In the genomic region with DNA sequence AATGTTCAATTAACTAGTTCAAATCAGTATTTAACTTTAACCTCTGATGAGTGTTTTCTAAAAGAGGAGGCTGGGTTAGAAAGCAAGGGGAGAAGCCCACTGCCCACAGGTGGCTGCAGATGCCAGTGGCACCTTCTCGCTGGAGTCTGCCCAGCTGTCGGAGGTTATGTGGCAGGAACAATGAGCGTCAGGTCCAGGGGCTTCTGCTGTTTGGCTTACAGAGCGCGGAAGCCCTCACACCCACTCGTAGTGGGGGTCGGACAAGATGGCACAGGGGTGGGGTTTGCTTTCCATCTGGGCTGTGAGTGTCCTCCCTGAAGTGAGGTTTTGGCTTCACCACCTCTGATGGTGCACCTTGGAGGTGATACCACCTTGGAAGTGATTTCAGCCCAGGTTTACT, we compare ENCODE assay signal across 9 cellular contexts. TPM values are rescaled to one million over a fixed set of nuclear protein-coding genes. Genes with fewer than 3 reads are reported as not detected.
DNase-seq lines count a peak whose midpoint lies in the region; ATAC-seq and TF ChIP-seq lines count a peak whose summit lies in the region.
"Had no signal": no experiment of that assay in that cellular context is flagged by ENCODE, and none has a peak within 500 bp of the region (broad histone marks: within the 10 kb centered on the region; RNA-seq: fewer than 3 reads in every experiment).

No MANE protein-coding gene starts in this region.

- H3K27me3 Mint-ChIP-seq in activated CD8-positive, alpha-beta T cell treated with anti-CD3 and anti-CD28 coated beads, Interleukin-2, amount 10 ng/mL, durations not matched to agents 7 days and 5 days (ENCODE audit: low read depth): no peaks in the 10 kb centered on the region

- no peaks in the 10 kb centered on the region for H3K9me3 Mint-ChIP-seq in activated CD8-positive, alpha-beta T cell treated with anti-CD3 and anti-CD28 coated beads, Interleukin-2, amount 10 ng/mL, durations not matched to agents 7 days and 5 days (ENCODE audit: insufficient read depth)

- POLR2A ChIA-PET in HEK293 (lab: Yijun Ruan, JAX): interaction anchor here (0.6 to 1.6 kb wide), 2 partner anchors 160 to 191 kb away, joined by 3 to 8 read pairs; partner anchors contain the start of gene NCAPG2
- POLR2A ChIA-PET in activated CD8-positive, alpha-beta T cell treated with anti-CD3 and anti-CD28 coated beads, Interleukin-2, amount 10 ng/mL, durations not matched to agents 7 days and 5 days (lab: Charles Lee): interaction anchor here (1.1 to 2.1 kb wide), 3 partner anchors 28 to 46 kb away, joined by 4 to 15 read pairs (median 4); no protein-coding TSS in a partner anchor

- intact Hi-C loops in right cardiac atrium (cut with DNase I): no loop called here
- intact Hi-C loops in spleen (cut with DNase I; ENCODE audit: low total_unique reads): no loop called here

- peak overlapping the region; percentile 91 for H3K27ac Mint-ChIP-seq in activated CD8-positive, alpha-beta T cell treated with anti-CD3 and anti-CD28 coated beads, Interleukin-2, amount 10 ng/mL, durations not matched to agents 7 days and 5 days

- CTCF ChIA-PET in HEK293 (lab: Yijun Ruan, JAX): no interaction called here
- CTCF ChIA-PET in activated CD8-positive, alpha-beta T cell treated with anti-CD3 and anti-CD28 coated beads, Interleukin-2, amount 10 ng/mL, durations not matched to agents 7 days and 5 days (lab: Charles Lee): interaction anchor here (1.2 to 1.8 kb wide), 3 partner anchors 12 to 112 kb away, joined by 3 to 13 read pairs (median 5); no protein-coding TSS in a partner anchor

- H3K27ac ChIP-seq in HEK293 (ENCODE audit: extremely low read depth, low read depth, low read length) (no peak overlapping the region), right cardiac atrium (ENCODE audit: low read length) (peak overlapping the region; percentile 98), spleen (peak overlapping the region; percentile 21 to 87 (median 80))

- H3K4me1 ChIP-seq in HEK293 (ENCODE audit: control insufficient read depth, insufficient read depth, low read length) (no peaks in the 10 kb centered on the region), right cardiac atrium (ENCODE audit: control insufficient read depth, insufficient read depth, low read length) (peaks cover 8% of the 10 kb centered on the region), spleen (peaks cover 7 to 39% (median 12%) of the 10 kb centered on the region in 6 donors)

- 94% methylated on average over 7 of the region's 7 CpGs for WGBS in right cardiac atrium
- 78 to 95% (median 92%) methylated on average over 7 of the region's 7 CpGs for WGBS in spleen, 5 donors

- ATAC-seq in activated CD8-positive, alpha-beta T cell treated with anti-CD3 and anti-CD28 coated beads, Interleukin-2, amount 10 ng/mL, durations not matched to agents 7 days and 5 days: no peak
- no peak for ATAC-seq in right cardiac atrium

- no peak overlapping the region for H3K4me3 ChIP-seq in HEK293 (ENCODE audit: low read depth, low read length)
- H3K4me3 ChIP-seq in right cardiac atrium (ENCODE audit: low read length): no peak overlapping the region
- no peak overlapping the region for H3K4me3 ChIP-seq in spleen

- H3K36me3 Mint-ChIP-seq in activated CD8-positive, alpha-beta T cell treated with anti-CD3 and anti-CD28 coated beads, Interleukin-2, amount 10 ng/mL, durations not matched to agents 7 days and 5 days (ENCODE audit: low read depth): peaks cover 14% of the 10 kb centered on the region

- H3K4me3 Mint-ChIP-seq in activated CD8-positive, alpha-beta T cell treated with anti-CD3 and anti-CD28 coated beads, Interleukin-2, amount 10 ng/mL, durations not matched to agents 7 days and 5 days: peak overlapping the region; percentile 78

- H3K27me3 ChIP-seq in right cardiac atrium (ENCODE audit: control insufficient read depth, insufficient read depth): no peaks in the 10 kb centered on the region
- no peaks in the 10 kb centered on the region for H3K27me3 ChIP-seq in spleen (replicated peaks in 1 of 7)

- no peak for DNase-seq in activated CD8-positive, alpha-beta T cell treated with anti-CD3 and anti-CD28 coated beads, Interleukin-2, amount 10 ng/mL, durations not matched to agents 7 days and 5 days
- DNase-seq in right cardiac atrium: no peak
- DNase-seq in spleen: no peak
- no peak for DNase-seq in stimulated activated naive CD4-positive, alpha-beta T cell treated with Interleukin-2 at 50 U/mL for 16 hours (lab: John Stamatoyannopoulos, UW)
- no peak for DNase-seq in GF-D8 (lab: John Stamatoyannopoulos, UW)
- no peak for DNase-seq in GM19240 (ENCODE audit: insufficient read length, low spot score)
- no peak for DNase-seq in DMS 273 (lab: John Stamatoyannopoulos, UW; ENCODE audit: unreplicated experiment)
- DNase-seq: NCI-H774 had no signal

- H3K4me1 Mint-ChIP-seq in activated CD8-positive, alpha-beta T cell treated with anti-CD3 and anti-CD28 coated beads, Interleukin-2, amount 10 ng/mL, durations not matched to agents 7 days and 5 days (ENCODE audit: low read depth): peaks cover 59% of the 10 kb centered on the region

- no peak for TF ChIP-seq CTCF in HEK293 (tag by site-specific recombination; IDR thresholded peaks at IDR 0.05)
- TF ChIP-seq CTCF in spleen (IDR thresholded peaks at IDR 0.05 in 8 of 11, conservative IDR thresholded peaks at IDR 0.05 in 3 of 11): no peak

- H3K9me3 ChIP-seq in HEK293 (ENCODE audit: control insufficient read depth, insufficient read depth, low read depth, low read length) (no peaks in the 10 kb centered on the region), right cardiac atrium (ENCODE audit: control insufficient read depth, low read length) (no peaks in the 10 kb centered on the region), spleen (no peaks in the 10 kb centered on the region)

- no peak for TF ChIP-seq POLR2A in spleen (IDR thresholded peaks at IDR 0.05)

- H3K36me3 ChIP-seq in HEK293 (ENCODE audit: control insufficient read depth in 2 of 2, insufficient read depth in 1 of 2, low read length in 2 of 2) (peaks cover 0 to 2% of the 10 kb centered on the region in 2 experiments; a peak in 1 of 3 replicates), spleen (peaks cover 0 to 1% (median 0%) of the 10 kb centered on the region in 6 donors)

TF ChIP-seq in HEK293, 187 proteins besides CTCF, POLR2A, EP300 and RAD21:
- no peak for TF ChIP-seq KLF7 (tag by site-specific recombination; IDR thresholded peaks at IDR 0.05; ENCODE audit: borderline replicate concordance)
- no peak for TF ChIP-seq ZNF629 (tag by site-specific recombination; IDR thresholded peaks at IDR 0.05)
- TF ChIP-seq ZNF747 (tag by site-specific recombination; IDR thresholded peaks at IDR 0.05): no peak
- TF ChIP-seq, protein P1, sequence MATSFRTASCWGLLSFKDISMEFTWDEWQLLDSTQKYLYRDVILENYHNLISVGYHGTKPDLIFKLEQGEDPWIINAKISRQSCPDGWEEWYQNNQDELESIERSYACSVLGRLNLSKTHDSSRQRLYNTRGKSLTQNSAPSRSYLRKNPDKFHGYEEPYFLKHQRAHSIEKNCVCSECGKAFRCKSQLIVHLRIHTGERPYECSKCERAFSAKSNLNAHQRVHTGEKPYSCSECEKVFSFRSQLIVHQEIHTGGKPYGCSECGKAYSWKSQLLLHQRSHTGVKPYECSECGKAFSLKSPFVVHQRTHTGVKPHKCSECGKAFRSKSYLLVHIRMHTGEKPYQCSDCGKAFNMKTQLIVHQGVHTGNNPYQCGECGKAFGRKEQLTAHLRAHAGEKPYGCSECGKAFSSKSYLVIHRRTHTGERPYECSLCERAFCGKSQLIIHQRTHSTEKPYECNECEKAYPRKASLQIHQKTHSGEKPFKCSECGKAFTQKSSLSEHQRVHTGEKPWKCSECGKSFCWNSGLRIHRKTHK (tag by site-specific recombination; IDR thresholded peaks at IDR 0.05): no peak
- TF ChIP-seq, protein P2, sequence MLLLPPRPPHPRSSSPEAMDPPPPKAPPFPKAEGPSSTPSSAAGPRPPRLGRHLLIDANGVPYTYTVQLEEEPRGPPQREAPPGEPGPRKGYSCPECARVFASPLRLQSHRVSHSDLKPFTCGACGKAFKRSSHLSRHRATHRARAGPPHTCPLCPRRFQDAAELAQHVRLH (tag by site-specific recombination; IDR thresholded peaks at IDR 0.05): no peak
- 0 out of 2 replicates have a peak, but pooled peaks have one; percentile 17 for TF ChIP-seq SCRT2 (tag by site-specific recombination; IDR thresholded peaks at IDR 0.05)
- no peak for TF ChIP-seq ZNF423 (tag by site-specific recombination; IDR thresholded peaks at IDR 0.05)
- no peak for TF ChIP-seq WT1 (tag by site-specific recombination; IDR thresholded peaks at IDR 0.05)
- TF ChIP-seq PRDM1 (tag by site-specific recombination; IDR thresholded peaks at IDR 0.05): no peak

RNA-seq across cellular contexts. Expression of gene DYNC2I1, which starts 8.5 kb away (rescaled TPM):
- 10 to 100 TPM; 17.4 to 18.9 TPM for total RNA-seq in activated CD8-positive, alpha-beta T cell treated with anti-CD3 and anti-CD28 coated beads, Interleukin-2, amount 10 ng/mL, durations not matched to agents 7 days and 5 days
- total RNA-seq in right cardiac atrium (10 to 100 TPM; 25.4 to 32.1 (median 28.6) TPM), spleen (10 to 100 TPM; 14.9 to 21.7 (median 17.8) TPM)
- polyA plus RNA-seq in right cardiac atrium (28.7 TPM), spleen (1 to 10 TPM; 3.7 to 8.6 (median 8.0) TPM)

RNA-seq across cellular contexts. Expression of gene ESYT2, which starts 35.5 kb away (rescaled TPM):
- total RNA-seq in activated CD8-positive, alpha-beta T cell treated with anti-CD3 and anti-CD28 coated beads, Interleukin-2, amount 10 ng/mL, durations not matched to agents 7 days and 5 days: 10 to 100 TPM; 85.0 to 85.9 TPM
- total RNA-seq in right cardiac atrium (10 to 100 TPM; 48.2 to 84.7 (median 54.6) TPM), spleen (10 to 100 TPM; 37.1 to 61.0 (median 47.2) TPM)
- polyA plus RNA-seq in right cardiac atrium (29.0 TPM), spleen (10 to 100 TPM in 2 of 3 donors, 1 to 10 TPM in 1; 6.6 to 10.3 (median 10.0) TPM)
